ENCODE assay signal across 23 cellular contexts in genomic region chr2:77064324-77064723, GRCh38.
"Had no signal": no experiment of that assay in that cellular context is flagged by ENCODE, and none has a peak within 500 bp of the region (broad histone marks: within the 10 kb centered on the region; RNA-seq: fewer than 3 reads in every experiment).

No MANE protein-coding gene starts in this region.

- H3K9me3 ChIP-seq: colonic mucosa, esophagus muscularis mucosa, esophagus squamous epithelium, gastrocnemius medialis, gastroesophageal sphincter had no signal

- H3K36me3 ChIP-seq: colonic mucosa, esophagus muscularis mucosa, esophagus squamous epithelium, gastrocnemius medialis, gastroesophageal sphincter, heart left ventricle, heart right ventricle had no signal

- H3K27ac ChIP-seq: colonic mucosa, coronary artery, dorsolateral prefrontal cortex, epithelial cell of prostate, esophagus muscularis mucosa, esophagus squamous epithelium, foreskin keratinocyte, gastrocnemius medialis, gastroesophageal sphincter, heart left ventricle, heart right ventricle had no signal

- H3K27me3 ChIP-seq: colonic mucosa, dorsolateral prefrontal cortex, esophagus muscularis mucosa, esophagus squamous epithelium, foreskin keratinocyte, gastrocnemius medialis, gastroesophageal sphincter, heart left ventricle, heart right ventricle had no signal

- H3K4me3 ChIP-seq: colonic mucosa, coronary artery, dorsolateral prefrontal cortex, esophagus muscularis mucosa, esophagus squamous epithelium, gastrocnemius medialis, gastroesophageal sphincter, heart left ventricle, heart right ventricle had no signal

- DNase-seq: colonic mucosa; cortex of kidney; dermis blood vessel endothelial cell; dorsolateral prefrontal cortex; effector CD4-positive, alpha-beta T cell; effector CD8-positive, alpha-beta T cell; effector memory CD4-positive, alpha-beta T cell; effector memory CD8-positive, alpha-beta T cell; endodermal cell; erythroblast; esophagus squamous epithelium; foreskin fibroblast; foreskin keratinocyte; foreskin melanocyte; gastrocnemius medialis; glutamatergic neuron; head of caudate nucleus; heart left ventricle; heart right ventricle had no signal
